In the genomic region with DNA sequence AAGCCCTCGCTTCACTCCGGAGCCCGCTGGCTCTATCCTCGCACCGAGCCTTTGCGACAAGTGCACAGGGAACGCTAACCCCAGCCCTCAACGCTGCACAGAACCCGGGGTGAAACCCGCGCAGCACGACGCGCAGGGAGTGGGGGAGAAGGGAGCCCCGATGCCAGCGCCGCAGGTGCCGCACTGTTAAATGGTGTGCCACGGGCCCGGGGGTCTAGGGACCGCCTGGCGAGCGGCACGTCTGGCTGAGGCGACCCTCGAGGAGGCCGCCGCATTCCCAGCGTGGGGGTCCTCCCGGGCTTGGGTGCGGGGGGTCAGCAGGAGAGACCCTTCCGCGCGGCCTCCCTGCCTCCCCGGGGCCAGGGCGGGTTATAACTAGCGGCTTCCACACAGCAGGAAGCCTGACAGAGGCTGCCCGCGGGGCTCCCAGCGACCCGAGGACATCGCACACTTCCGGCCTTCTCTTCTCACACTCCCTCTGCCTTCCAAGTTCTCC, we compare ENCODE assay signal across 8 cellular contexts. TPM values are rescaled to one million over a fixed set of nuclear protein-coding genes. Genes with fewer than 3 reads are reported as not detected.
DNase-seq lines count a peak whose midpoint lies in the region; ATAC-seq lines count a peak whose summit lies in the region.

No MANE protein-coding gene starts in this region.

- peak overlapping the region; percentile 85 to 93 (median 90) for H3K27ac Mint-ChIP-seq in immature natural killer cell

- H3K4me1 ChIP-seq in adipocyte (ENCODE audit: control insufficient read depth, insufficient read depth, low read length), result peaks cover 29% of the 10 kb centered on the region

- no peaks in the 10 kb centered on the region for H3K27me3 ChIP-seq in adipocyte (replicated peaks; ENCODE audit: control insufficient read depth, insufficient read depth, low read length)

- DNase-seq in EH (ENCODE audit: low read depth) (peak; percentile 55), NCI-H69 (lab: John Stamatoyannopoulos, UW) (peak; percentile 44), adipocyte (ENCODE audit: low read depth) (no peak), immature natural killer cell (peak; percentile 39 to 54 (median 46)), NCI-H82 treated with DMSO at 0.1 percent for 48 hours (lab: John Stamatoyannopoulos, UW; ENCODE audit: unreplicated experiment) (no peak), NCI-H2107 treated with DMSO at 0.1 percent for 48 hours (lab: John Stamatoyannopoulos, UW; ENCODE audit: unreplicated experiment) (no peak)
- DNase-seq in stimulated activated CD8-positive, alpha-beta memory T cell treated with anti-CD3 and anti-CD28 coated beads, Interleukin-15, amount 100 ng/mL, for 48 hours (ENCODE audit: low read depth in 2 of 2), result peak; percentile 29 to 31

- peak overlapping the region; percentile 80 for H3K9ac ChIP-seq in adipocyte (ENCODE audit: low read length)

- H3K4me1 Mint-ChIP-seq in immature natural killer cell, result peaks cover 16% of the 10 kb centered on the region in 2 donors

- no peaks in the 10 kb centered on the region for H3K9me3 ChIP-seq in adipocyte (ENCODE audit: control insufficient read depth, low read length)

- H3K27me3 Mint-ChIP-seq in immature natural killer cell (ENCODE audit: low read depth in 3 of 3), result peaks cover 2 to 6% (median 2%) of the 10 kb centered on the region in 3 donors

- H3K4me3 Mint-ChIP-seq in immature natural killer cell, result peak overlapping the region; percentile 90 to 97 (median 93)

- peak overlapping the region; percentile 77 for H3K4me3 ChIP-seq in adipocyte (ENCODE audit: low read length)

- ATAC-seq in GM21786 (IDR thresholded peaks at IDR 0.05; ENCODE audit: unreplicated experiment), result peak; percentile 28

- no peaks in the 10 kb centered on the region for H3K36me3 ChIP-seq in adipocyte (ENCODE audit: control insufficient read depth, insufficient read depth, low read length, severe bottlenecking)

- no peaks in the 10 kb centered on the region for H3K36me3 Mint-ChIP-seq in immature natural killer cell

- no peaks in the 10 kb centered on the region for H3K9me3 Mint-ChIP-seq in immature natural killer cell

RNA-seq across cellular contexts. Expression of a gene that starts 23.8 kb away (rescaled TPM):
- polyA plus RNA-seq in immature natural killer cell, result not detected

Comparison
In these comparisons a context has a peak if more than half of its experiments do, and no peak if none do; other contexts are left out.
1. DNase-seq: peak in EH (single experiment), NCI-H69 (single experiment), immature natural killer cell (3 of 3) and stimulated activated CD8-positive, alpha-beta memory T cell treated with anti-CD3 and anti-CD28 coated beads, Interleukin-15, amount 100 ng/mL, for 48 hours (2 of 2); none in adipocyte (single experiment), NCI-H82 treated with DMSO at 0.1 percent for 48 hours (single experiment) and NCI-H2107 treated with DMSO at 0.1 percent for 48 hours (single experiment).